Comparison of ENCODE assay signal across 2 cellular contexts in genomic region chr1:155168105-155168445, GRCh38.
TF ChIP-seq lines count a peak whose summit lies in the region.

No MANE protein-coding gene starts in this region.

TF ChIP-seq in Ishikawa, 13 proteins besides CTCF, POLR2A, EP300 and RAD21:
- TF ChIP-seq CEBPB (IDR thresholded peaks at IDR 0.05), result peak; percentile 25; the same call in 1 of the 2 replicates

TF ChIP-seq in HepG2, 621 proteins besides CTCF, POLR2A, EP300 and RAD21:
- TF ChIP-seq ZNF501 (CRISPR knock-in tag; IDR thresholded peaks at IDR 0.05), result 0 out of 2 replicates have a peak, but pooled peaks have one; percentile 12
- 0 out of 2 replicates have a peak, but pooled peaks have one; percentile 0 for TF ChIP-seq ZNF335 (CRISPR knock-in tag; IDR thresholded peaks at IDR 0.05)
- TF ChIP-seq ZNF878 (CRISPR knock-in tag; IDR thresholded peaks at IDR 0.05), result 0 out of 2 replicates have a peak, but pooled peaks have one; percentile 24
- peak; percentile 50; the same call in 1 of the 2 replicates for TF ChIP-seq SRF (IDR thresholded peaks at IDR 0.05; ENCODE audit: low read depth, low read length)
